ENCODE assay signal across 28 cellular contexts in genomic region chr17:8014558-8014850, GRCh38. TPM values are rescaled to one million over a fixed set of nuclear protein-coding genes. Genes with fewer than 3 reads are reported as not detected.
DNase-seq lines count a peak whose midpoint lies in the region; ATAC-seq, FAIRE-seq and TF ChIP-seq lines count a peak whose summit lies in the region.
"Had no signal": no experiment of that assay in that cellular context is flagged by ENCODE, and none has a peak within 500 bp of the region (broad histone marks: within the 10 kb centered on the region; RNA-seq: fewer than 3 reads in every experiment).

No MANE protein-coding gene starts in this region.

- no peak for ATAC-seq in activated T-helper 17 cell treated with anti-CD3 and anti-CD28 coated beads, Interleukin-2, amount 50 U/mL, for 72 hours (replicated peaks)
- ATAC-seq in psoas muscle, result no peak
- ATAC-seq: A549, GM23338 had no signal

- H3K27ac Mint-ChIP-seq in activated T-helper 17 cell treated with anti-CD3 and anti-CD28 coated beads, Interleukin-2, amount 50 U/mL, for 72 hours, result no peak overlapping the region
- no peak overlapping the region for H3K27ac Mint-ChIP-seq in nephron
- H3K27ac Mint-ChIP-seq in type B pancreatic cell, result no peak overlapping the region
- H3K27ac Mint-ChIP-seq: CD4-positive, alpha-beta memory T cell; GM23338; HFFc6 had no signal

- FAIRE-seq in HTR-8/SVneo (lab: Jason Lieb, UNC), result no peak
- FAIRE-seq: A549, GM12891, GM18507, H54 had no signal

- no peak overlapping the region for H3K27ac ChIP-seq in psoas muscle
- H3K27ac ChIP-seq: A549; BLaER1 treated with 17β-estradiol and CSF1 and Interleukin-3, amounts not matched to agents 10 nM and 100 nM had no signal

- no peaks in the 10 kb centered on the region for H3K9me3 ChIP-seq in psoas muscle
- H3K9me3 ChIP-seq: A549; BE2C; BLaER1 treated with 17β-estradiol and CSF1 and Interleukin-3, amounts not matched to agents 10 nM and 100 nM; HAP-1 had no signal

- TF ChIP-seq CTCF in nephron (IDR thresholded peaks at IDR 0.05; ENCODE audit: unreplicated experiment in 3 of 3) (no peak), type B pancreatic cell (conservative IDR thresholded peaks at IDR 0.05) (no peak), psoas muscle (IDR thresholded peaks at IDR 0.05) (no peak)

- peaks cover 6% of the 10 kb centered on the region for H3K27me3 Mint-ChIP-seq in activated T-helper 17 cell treated with anti-CD3 and anti-CD28 coated beads, Interleukin-2, amount 50 U/mL, for 72 hours
- H3K27me3 Mint-ChIP-seq in nephron (ENCODE audit: low read depth) (peaks cover 35% of the 10 kb centered on the region), type B pancreatic cell (peaks cover 40% of the 10 kb centered on the region)

- H3K4me1 Mint-ChIP-seq in activated T-helper 17 cell treated with anti-CD3 and anti-CD28 coated beads, Interleukin-2, amount 50 U/mL, for 72 hours, result peaks cover 5% of the 10 kb centered on the region
- H3K4me1 Mint-ChIP-seq in nephron (peaks cover 7% of the 10 kb centered on the region), type B pancreatic cell (ENCODE audit: unreplicated experiment) (peaks cover 6% of the 10 kb centered on the region)

- peak overlapping the region; percentile 23 for H3K4me3 Mint-ChIP-seq in activated T-helper 17 cell treated with anti-CD3 and anti-CD28 coated beads, Interleukin-2, amount 50 U/mL, for 72 hours
- H3K4me3 Mint-ChIP-seq in nephron (peak overlapping the region in 2 of 3 experiments; percentile 49 to 53), type B pancreatic cell (peak overlapping the region; percentile 49)
- H3K4me3 Mint-ChIP-seq: HFFc6 had no signal

- peaks cover 5% of the 10 kb centered on the region for H3K4me1 ChIP-seq in psoas muscle
- H3K4me1 ChIP-seq: BE2C had no signal

- 84 to 90% (median 88%) methylated on average over 9 of the region's 9 CpGs for WGBS in psoas muscle, 3 donors

- H3K27me3 ChIP-seq in psoas muscle (ENCODE audit: insufficient read depth in 3 of 3, low read length in 2 of 3), result peaks cover 0 to 23% (median 8%) of the 10 kb centered on the region in 3 donors
- H3K27me3 ChIP-seq: BE2C had no signal

- DNase-seq in posterior vena cava (ENCODE audit: low spot score) (peak; percentile 42), type B pancreatic cell (ENCODE audit: extremely low spot score, unreplicated experiment) (no peak), HTR-8/SVneo (ENCODE audit: insufficient read length, low spot score) (no peak), KG1 (lab: John Stamatoyannopoulos, UW) (no peak), psoas muscle (no peak), HPDE6-E6E7 (ENCODE audit: extremely low spot score) (no peak)
- DNase-seq: 8988T; ACHN; AML-193; BE2C; Calu3; CD4-positive, alpha-beta memory T cell; COR-L47; DMS53; DMS79 treated with DMSO at 0.1 percent for 48 hours; GF-D8; HFFc6 had no signal

- H3K4me3 ChIP-seq in psoas muscle, result no peak overlapping the region
- H3K4me3 ChIP-seq: A549; BLaER1 treated with 17β-estradiol and CSF1 and Interleukin-3, amounts not matched to agents 10 nM and 100 nM; GM23338; HAP-1 had no signal

- no peaks in the 10 kb centered on the region for H3K36me3 Mint-ChIP-seq in activated T-helper 17 cell treated with anti-CD3 and anti-CD28 coated beads, Interleukin-2, amount 50 U/mL, for 72 hours (ENCODE audit: low read depth)
- H3K36me3 Mint-ChIP-seq in nephron (ENCODE audit: low read depth) (no peaks in the 10 kb centered on the region), type B pancreatic cell (no peaks in the 10 kb centered on the region)
- H3K36me3 Mint-ChIP-seq: CD4-positive, alpha-beta memory T cell had no signal

- no peaks in the 10 kb centered on the region for H3K9me3 Mint-ChIP-seq in activated T-helper 17 cell treated with anti-CD3 and anti-CD28 coated beads, Interleukin-2, amount 50 U/mL, for 72 hours
- H3K9me3 Mint-ChIP-seq in nephron (no peaks in the 10 kb centered on the region), type B pancreatic cell (no peaks in the 10 kb centered on the region)
- H3K9me3 Mint-ChIP-seq: CD4-positive, alpha-beta memory T cell; GM23338; HFFc6 had no signal

- no peaks in the 10 kb centered on the region for H3K36me3 ChIP-seq in psoas muscle (ENCODE audit: insufficient read depth in 1 of 2, low read depth in 1 of 2)
- H3K36me3 ChIP-seq: BE2C; BLaER1 treated with 17β-estradiol and CSF1 and Interleukin-3, amounts not matched to agents 10 nM and 100 nM; HAP-1 had no signal

- intact Hi-C loops in posterior vena cava (cut with DNase I), result no loop called here
- intact Hi-C loops in psoas muscle (cut with DNase I), result no loop called here

RNA-seq across cellular contexts. Expression of gene GUCY2D, which starts 12.1 kb away (rescaled TPM):
- total RNA-seq in activated T-helper 17 cell treated with anti-CD3 and anti-CD28 coated beads, Interleukin-2, amount 50 U/mL, for 72 hours, result under 1 TPM; 0.15 to 0.77 TPM
- total RNA-seq in posterior vena cava (not detected), type B pancreatic cell (ENCODE audit: low replicate concordance) (0.29 and 0.43 TPM in 2 replicates), psoas muscle (not detected)
- polyA plus RNA-seq in psoas muscle, result not detected
- total RNA-seq: Calu3; CD4-positive, alpha-beta memory T cell; G401; HFFc6 had no signal

RNA-seq across cellular contexts. Expression of gene ALOX15B, which starts 24.4 kb away (rescaled TPM):
- under 1 TPM in 1 of 2 donors, not detected in 1; 0.61 TPM for total RNA-seq in activated T-helper 17 cell treated with anti-CD3 and anti-CD28 coated beads, Interleukin-2, amount 50 U/mL, for 72 hours
- 1 to 10 TPM in 1 of 2 donors, under 1 TPM in 1; 0.48 to 3.3 TPM for total RNA-seq in posterior vena cava
- total RNA-seq in type B pancreatic cell (ENCODE audit: low replicate concordance), result not detected in 2 replicates
- under 1 TPM in 3 of 4 donors, not detected in 1; 0.13 to 0.42 (median 0.32) TPM for total RNA-seq in psoas muscle
- polyA plus RNA-seq in psoas muscle, result 1 to 10 TPM in 1 of 3 donors, under 1 TPM in 1, not detected in 1; 0.09 to 1.1 TPM
- total RNA-seq: Calu3, Daoy, G401, HFFc6 had no signal
- polyA plus RNA-seq: A549; CD4-positive, alpha-beta memory T cell had no signal
